In the genomic region with DNA sequence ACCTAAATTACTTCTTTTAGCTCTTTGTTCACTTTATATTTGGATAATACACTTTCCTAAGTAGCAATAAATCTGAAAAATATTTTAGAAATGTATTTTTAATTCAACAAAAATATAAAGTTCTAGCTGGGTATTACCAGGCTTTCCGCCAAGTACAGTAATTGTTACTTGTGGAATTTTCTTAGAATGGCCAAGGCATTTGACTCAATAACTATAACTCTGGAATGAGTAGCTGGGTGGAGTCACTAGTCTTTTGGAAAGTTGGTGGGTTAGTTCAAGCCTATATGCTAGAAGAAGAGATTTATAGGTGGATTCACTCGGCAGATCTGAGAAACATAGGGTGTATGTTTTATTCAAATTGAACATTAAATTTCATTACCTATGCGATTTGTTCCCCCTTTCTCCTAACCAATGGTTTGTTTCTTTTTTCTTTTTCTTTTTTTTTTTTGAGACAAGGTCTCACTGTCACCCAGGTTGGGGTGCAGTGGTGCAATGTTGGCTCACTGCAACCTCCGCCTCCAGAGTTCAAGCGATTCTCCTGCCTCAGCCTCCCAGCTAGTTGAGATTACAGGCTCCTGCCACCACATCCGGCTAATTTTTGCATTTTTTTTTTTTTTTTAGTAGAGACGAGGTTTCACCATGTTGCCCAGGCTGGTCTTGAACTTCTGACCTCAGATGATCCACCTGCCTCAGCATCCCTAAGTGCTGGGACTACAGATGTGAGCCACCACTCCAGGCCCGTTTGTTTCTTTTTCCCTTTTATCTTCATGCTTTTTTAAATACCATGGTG, we compare ENCODE assay signal across 28 cellular contexts. TPM values are rescaled to one million over a fixed set of nuclear protein-coding genes. Genes with fewer than 3 reads are reported as not detected.
DNase-seq lines count a peak whose midpoint lies in the region; ATAC-seq and TF ChIP-seq lines count a peak whose summit lies in the region.
"Had no signal": no experiment of that assay in that cellular context is flagged by ENCODE, and none has a peak within 500 bp of the region (broad histone marks: within the 10 kb centered on the region; RNA-seq: fewer than 3 reads in every experiment).

No MANE protein-coding gene starts in this region.

- H3K9me3 ChIP-seq in adipocyte (ENCODE audit: control insufficient read depth, low read length) (no peaks in the 10 kb centered on the region), hepatocyte (ENCODE audit: low read depth) (no peaks in the 10 kb centered on the region), right cardiac atrium (ENCODE audit: control insufficient read depth, low read length) (no peaks in the 10 kb centered on the region), testis (no peaks in the 10 kb centered on the region)
- H3K9me3 ChIP-seq: BE2C, breast epithelium, gastrocnemius medialis had no signal

- H3K36me3 ChIP-seq in ACC112 (ENCODE audit: insufficient read depth, low read length), result no peaks in the 10 kb centered on the region
- no peaks in the 10 kb centered on the region for H3K36me3 ChIP-seq in adipocyte (ENCODE audit: control insufficient read depth, insufficient read depth, low read length, severe bottlenecking)
- no peaks in the 10 kb centered on the region for H3K36me3 ChIP-seq in hepatocyte (replicated peaks; ENCODE audit: insufficient read depth, low read depth)
- H3K36me3 ChIP-seq in testis (ENCODE audit: low read depth, missing control alignments), result no peaks in the 10 kb centered on the region
- H3K36me3 ChIP-seq: BE2C, breast epithelium, gastrocnemius medialis, neural progenitor cell had no signal

- H3K9ac ChIP-seq in adipocyte (ENCODE audit: low read length), result peak overlapping the region; percentile 75
- H3K9ac ChIP-seq: neural progenitor cell had no signal

- H2AFZ ChIP-seq in ACC112 (ENCODE audit: low read length, unreplicated experiment) (peak overlapping the region; percentile 44), hepatocyte (no peak overlapping the region)
- H2AFZ ChIP-seq: neural progenitor cell had no signal

- intact Hi-C loops in right cardiac atrium (cut with DNase I) (loop anchor here in 2 of 4 donors (10.0 kb wide), 1 partner anchor 129 kb away; the partner anchor contains the start of gene SRFBP1 (in 2 of the 2)), testis (cut with DNase I; ENCODE audit: low total_unique reads) (no loop called here)

- DNase-seq in HFFc6 (peak; percentile 65), adipocyte (ENCODE audit: low read depth) (peak; percentile 70), hepatocyte (ENCODE audit: low spot score) (no peak), ureter (ENCODE audit: low spot score) (no peak), right cardiac atrium (no peak), testis (no peak)
- DNase-seq in stimulated activated CD8-positive, alpha-beta memory T cell treated with anti-CD3 and anti-CD28 coated beads, Interleukin-4, amount 100 ng/mL, for 48 hours, result no peak
- DNase-seq: 8988T; activated CD4-positive, alpha-beta T cell treated with anti-CD3 and anti-CD28 coated beads, Interleukin-2, amount 10 ng/mL, durations not matched to agents 7 days and 5 days; activated naive CD4-positive, alpha-beta T cell treated with anti-CD3 and anti-CD28 coated beads for 36 hours; BE2C; CD8-positive, alpha-beta memory T cell; effector CD8-positive, alpha-beta T cell; gastrocnemius medialis; H9; NCI-H1417; NCI-H345; NCI-H748 treated with DMSO at 0.1 percent for 48 hours; stimulated activated naive CD8-positive, alpha-beta T cell treated with anti-CD3 and anti-CD28 coated beads, Interleukin-15, Interleukin-2, amounts not matched to agents 100 U/mL and 50 U/mL, for 24 hours had no signal

- H3K27me3 ChIP-seq in ACC112 (ENCODE audit: insufficient read depth, low read length) (no peaks in the 10 kb centered on the region), adipocyte (replicated peaks; ENCODE audit: control insufficient read depth, insufficient read depth, low read length) (no peaks in the 10 kb centered on the region), hepatocyte (no peaks in the 10 kb centered on the region), right cardiac atrium (ENCODE audit: control insufficient read depth, insufficient read depth) (no peaks in the 10 kb centered on the region), testis (no peaks in the 10 kb centered on the region)
- H3K27me3 ChIP-seq: BE2C, breast epithelium, gastrocnemius medialis, neural progenitor cell had no signal

- H3K9me2 ChIP-seq in hepatocyte (replicated peaks; ENCODE audit: insufficient read depth), result no peaks in the 10 kb centered on the region

- H3K27ac ChIP-seq in ACC112 (ENCODE audit: low read depth, low read length) (peak overlapping the region; percentile 91), hepatocyte (peak overlapping the region; percentile 12), right cardiac atrium (ENCODE audit: low read length) (no peak overlapping the region), testis (no peak overlapping the region)
- H3K27ac ChIP-seq: breast epithelium, epithelial cell of prostate, gastrocnemius medialis, neural progenitor cell, RWPE1, VCaP had no signal

- H3K4me3 ChIP-seq in ACC112 (ENCODE audit: low read depth, low read length) (peak overlapping the region; percentile 58), adipocyte (ENCODE audit: low read length) (peak overlapping the region; percentile 60), hepatocyte (no peak overlapping the region), right cardiac atrium (ENCODE audit: low read length) (no peak overlapping the region), testis (no peak overlapping the region)
- H3K4me3 ChIP-seq: breast epithelium, gastrocnemius medialis, neural progenitor cell had no signal

- no peak overlapping the region for H3K4me2 ChIP-seq in hepatocyte
- H3K4me2 ChIP-seq: neural progenitor cell had no signal

- peaks cover 86% of the 10 kb centered on the region for H3K4me1 Mint-ChIP-seq in HFFc6 (ENCODE audit: low read depth)
- H3K4me1 Mint-ChIP-seq: activated CD4-positive, alpha-beta T cell treated with anti-CD3 and anti-CD28 coated beads, Interleukin-2, amount 10 ng/mL, durations not matched to agents 7 days and 5 days; CD8-positive, alpha-beta memory T cell; memory B cell; neural progenitor cell had no signal

- peak overlapping the region; percentile 95 for H3K27ac Mint-ChIP-seq in HFFc6
- H3K27ac Mint-ChIP-seq: activated CD4-positive, alpha-beta T cell treated with anti-CD3 and anti-CD28 coated beads, Interleukin-2, amount 10 ng/mL, durations not matched to agents 7 days and 5 days; activated naive CD4-positive, alpha-beta T cell treated with anti-CD3 and anti-CD28 coated beads for 36 hours; CD8-positive, alpha-beta memory T cell; memory B cell; neural progenitor cell had no signal

- WGBS in hepatocyte (ENCODE audit: low lambda C conversion rate, missing lambda C conversion rate), result 92% methylated on average over 8 of the region's 8 CpGs
- 88% methylated on average over 8 of the region's 8 CpGs for WGBS in right cardiac atrium
- WGBS in testis, 2 donors, result 87 to 88% methylated on average over 8 of the region's 8 CpGs

- no peaks in the 10 kb centered on the region; the same call in 1 of the 2 replicates for H3K36me3 Mint-ChIP-seq in HFFc6 (ENCODE audit: low read depth)
- H3K36me3 Mint-ChIP-seq: CD8-positive, alpha-beta memory T cell; memory B cell; neural progenitor cell had no signal

- peaks cover 60% of the 10 kb centered on the region for H3K4me1 ChIP-seq in ACC112 (ENCODE audit: control insufficient read depth, insufficient read depth, low read length, unreplicated experiment)
- peaks cover 54% of the 10 kb centered on the region for H3K4me1 ChIP-seq in adipocyte (ENCODE audit: control insufficient read depth, insufficient read depth, low read length)
- no peaks in the 10 kb centered on the region for H3K4me1 ChIP-seq in hepatocyte (ENCODE audit: insufficient read depth)
- H3K4me1 ChIP-seq in right cardiac atrium (ENCODE audit: control insufficient read depth, insufficient read depth, low read length), result no peaks in the 10 kb centered on the region
- H3K4me1 ChIP-seq in testis, result no peaks in the 10 kb centered on the region
- H3K4me1 ChIP-seq: BE2C, breast epithelium, gastrocnemius medialis, neural progenitor cell had no signal

- peak overlapping the region; percentile 84 for H3K4me3 Mint-ChIP-seq in HFFc6
- H3K4me3 Mint-ChIP-seq: activated CD4-positive, alpha-beta T cell treated with anti-CD3 and anti-CD28 coated beads, Interleukin-2, amount 10 ng/mL, durations not matched to agents 7 days and 5 days; activated naive CD4-positive, alpha-beta T cell treated with anti-CD3 and anti-CD28 coated beads for 36 hours; CD8-positive, alpha-beta memory T cell; H9; memory B cell; neural progenitor cell had no signal

- TF ChIP-seq CTCF in HFFc6 (IDR thresholded peaks at IDR 0.05) (no peak; the same call in 1 of the 2 replicates), hepatocyte (IDR thresholded peaks at IDR 0.05; ENCODE audit: poor library complexity) (no peak), testis (IDR thresholded peaks at IDR 0.05) (no peak)

- H3K79me2 ChIP-seq in ACC112 (ENCODE audit: control insufficient read depth, insufficient read depth, low read length, unreplicated experiment) (no peaks in the 10 kb centered on the region), hepatocyte (no peaks in the 10 kb centered on the region)

- no peaks in the 10 kb centered on the region for H3K9me3 Mint-ChIP-seq in HFFc6
- H3K9me3 Mint-ChIP-seq: activated CD4-positive, alpha-beta T cell treated with anti-CD3 and anti-CD28 coated beads, Interleukin-2, amount 10 ng/mL, durations not matched to agents 7 days and 5 days; activated naive CD4-positive, alpha-beta T cell treated with anti-CD3 and anti-CD28 coated beads for 36 hours; CD8-positive, alpha-beta memory T cell; H9; memory B cell; neural progenitor cell had no signal

- no peaks in the 10 kb centered on the region for H3K27me3 Mint-ChIP-seq in HFFc6 (ENCODE audit: insufficient read depth)
- H3K27me3 Mint-ChIP-seq: activated CD4-positive, alpha-beta T cell treated with anti-CD3 and anti-CD28 coated beads, Interleukin-2, amount 10 ng/mL, durations not matched to agents 7 days and 5 days had no signal

- no peak for TF ChIP-seq POLR2A in testis (IDR thresholded peaks at IDR 0.05)

- no peak for ATAC-seq in right cardiac atrium
- ATAC-seq: gastrocnemius medialis; stimulated activated naive CD8-positive, alpha-beta T cell treated with anti-CD3 and anti-CD28 coated beads, Interleukin-15, Interleukin-2, amounts not matched to agents 100 U/mL and 50 U/mL, for 24 hours had no signal

- H4K20me1 ChIP-seq in hepatocyte (ENCODE audit: insufficient read depth, poor library complexity, severe bottlenecking), result no peaks in the 10 kb centered on the region

RNA-seq across cellular contexts. Expression of gene LOX, which starts 16.0 kb away (rescaled TPM):
- 1,000 to 10,000 TPM in 3 of 6 experiments, 100 to 1,000 TPM in 3; 890 to 1,151 (median 989) TPM for total RNA-seq in HFFc6 (2021; fragmentation: NEBNext Ultra II Directional; extraction: Animal tissue kit (Norgen Biotek cat#: 25700))
- 98.2 and 120 TPM in 2 replicates for total RNA-seq in hepatocyte
- 216 and 238 TPM in 2 replicates for polyA plus RNA-seq in hepatocyte
- 6.5 TPM for total RNA-seq in ureter
- total RNA-seq in right cardiac atrium, result 10 to 100 TPM in 3 of 4 donors, 1 to 10 TPM in 1; 9.5 to 28.4 (median 19.7) TPM
- polyA plus RNA-seq in right cardiac atrium, result 8.4 TPM
- 1 to 10 TPM; 2.4 to 6.4 TPM for total RNA-seq in testis
- polyA plus RNA-seq in testis (ENCODE audit: insufficient read depth, low read depth, low replicate concordance), result 11.9 TPM
- total RNA-seq: activated naive CD4-positive, alpha-beta T cell treated with anti-CD3 and anti-CD28 coated beads for 36 hours; CD8-positive, alpha-beta memory T cell; G401; T-helper 2 cell treated with Interferon-gamma antibody and Interleukin-4, amounts not matched to agents 100 ng/mL and 5 ng/mL, for 36 hours had no signal
- polyA plus RNA-seq: CD8-positive, alpha-beta memory T cell had no signal

RNA-seq across cellular contexts. Expression of gene ZNF474, which starts 35.3 kb away (rescaled TPM):
- under 1 TPM in 5 of 6 experiments, not detected in 1; 0.10 to 0.28 (median 0.16) TPM for total RNA-seq in HFFc6 (2021; fragmentation: NEBNext Ultra II Directional; extraction: Animal tissue kit (Norgen Biotek cat#: 25700))
- 0.43 and 1.9 TPM in 2 replicates for total RNA-seq in hepatocyte
- 1.7 and 2.8 TPM in 2 replicates for polyA plus RNA-seq in hepatocyte
- total RNA-seq in ureter, result 0.26 TPM
- under 1 TPM in 2 of 4 donors, not detected in 2; 0.25 to 0.32 TPM for total RNA-seq in right cardiac atrium
- polyA plus RNA-seq in right cardiac atrium, result not detected
- 1 to 10 TPM; 3.7 to 7.1 TPM for total RNA-seq in testis
- polyA plus RNA-seq in testis (ENCODE audit: insufficient read depth, low read depth, low replicate concordance), result 16.4 TPM
- total RNA-seq: activated CD4-positive, alpha-beta T cell treated with anti-CD3 and anti-CD28 coated beads, Interleukin-2, amount 10 ng/mL, durations not matched to agents 7 days and 5 days; activated naive CD4-positive, alpha-beta T cell treated with anti-CD3 and anti-CD28 coated beads for 36 hours; H9 had no signal
- polyA plus RNA-seq: CD8-positive, alpha-beta memory T cell had no signal

Comparison
In these comparisons a context has a peak if more than half of its experiments do, and no peak if none do; other contexts are left out.
1. H3K27ac ChIP-seq: peak in ACC112 (single experiment) and hepatocyte (single experiment); none in right cardiac atrium (single experiment) and testis (0 of 2).
2. H3K4me3 ChIP-seq: peak in ACC112 (single experiment) and adipocyte (single experiment); none in hepatocyte (single experiment), right cardiac atrium (single experiment) and testis (0 of 2).
3. DNase-seq: peak in HFFc6 (single experiment) and adipocyte (single experiment); none in hepatocyte (single experiment), ureter (single experiment), right cardiac atrium (0 of 3), stimulated activated CD8-positive, alpha-beta memory T cell treated with anti-CD3 and anti-CD28 coated beads, Interleukin-4, amount 100 ng/mL, for 48 hours (single experiment) and testis (single experiment).